In genomic region chr10:17234541-17234940, GRCh38 we compare ENCODE assay signal across 11 cellular contexts. TPM values are rescaled to one million over a fixed set of nuclear protein-coding genes. Genes with fewer than 3 reads are reported as not detected.
DNase-seq lines count a peak whose midpoint lies in the region; ATAC-seq, FAIRE-seq and TF ChIP-seq lines count a peak whose summit lies in the region.
"Had no signal": no experiment of that assay in that cellular context is flagged by ENCODE, and none has a peak within 500 bp of the region (broad histone marks: within the 10 kb centered on the region; RNA-seq: fewer than 3 reads in every experiment).

No MANE protein-coding gene starts in this region.

- peak overlapping the region; percentile 62 for H3K4me3 Mint-ChIP-seq in central memory CD8-positive, alpha-beta T cell
- peak overlapping the region; percentile 53 for H3K4me3 Mint-ChIP-seq in nephron progenitor cell

- in situ Hi-C loops in HepG2 (cut with HindIII; ENCODE audit: extremely low pct_ligation_motif_present, low pct_unique_long_range_greater_than_20kb) = loop anchor here (25.0 kb wide), 1 partner anchor 1372 kb away; the partner anchor contains the start of gene MINDY3

- POLR2A ChIA-PET in HepG2 (lab: Yijun Ruan, JAX) = no interaction called here

- TF ChIP-seq RAD21 in HepG2 (CRISPR knock-in tag; IDR thresholded peaks at IDR 0.05) = no peak

- FAIRE-seq in HepG2 (lab: Jason Lieb, UNC) = no peak
- FAIRE-seq: GM18507 had no signal

- TF ChIP-seq EP300 in HepG2 (IDR thresholded peaks at IDR 0.05; ENCODE audit: low read depth in 2 of 2, low read length in 2 of 2) = no peak
- no peak for TF ChIP-seq EP300 in HepG2 (CRISPR knock-in tag; IDR thresholded peaks at IDR 0.05; ENCODE audit: borderline replicate concordance)

- H3K4me3 ChIP-seq in HepG2 (replicated peaks in 1 of 3; ENCODE audit: insufficient read depth in 1 of 3, low read depth in 2 of 3, low read length in 3 of 3) = no peak overlapping the region
- H3K4me3 ChIP-seq in right lobe of liver = no peak overlapping the region
- H3K4me3 ChIP-seq: body of pancreas had no signal

- H3K9me3 Mint-ChIP-seq in central memory CD8-positive, alpha-beta T cell = no peaks in the 10 kb centered on the region
- H3K9me3 Mint-ChIP-seq in nephron progenitor cell = no peaks in the 10 kb centered on the region

- H3K27ac ChIP-seq in HepG2 (ENCODE audit: extremely low read length, insufficient read depth, low read length) = no peak overlapping the region
- H3K27ac ChIP-seq in right lobe of liver = no peak overlapping the region

- intact Hi-C loops in HepG2 (cut with micrococcal nuclease; ENCODE audit: unreplicated experiment) = no loop called here
- intact Hi-C loops in right lobe of liver (cut with DNase I) = no loop called here

- H3K9ac ChIP-seq in HepG2 (ENCODE audit: insufficient read depth, low read depth, low read length) = no peak overlapping the region

- 84% methylated on average over 5 of the region's 5 CpGs for WGBS in HepG2 (ENCODE audit: low lambda C conversion rate)
- WGBS in right lobe of liver (ENCODE audit: insufficient coverage, low coverage, low lambda C conversion rate, missing lambda C conversion rate) = 76% methylated on average over 5 of the region's 5 CpGs

- H3K27ac Mint-ChIP-seq in central memory CD8-positive, alpha-beta T cell (ENCODE audit: low read depth) = peak overlapping the region; percentile 89
- no peak overlapping the region for H3K27ac Mint-ChIP-seq in nephron progenitor cell

- no peaks in the 10 kb centered on the region for H3K79me2 ChIP-seq in HepG2 (ENCODE audit: insufficient read depth, low read length)

- CTCF ChIA-PET in HepG2 (lab: Yijun Ruan, JAX; ENCODE audit: low intra/inter-chr PET ratio, low total read pairs) = no interaction called here

- H3K4me1 ChIP-seq in HepG2 (ENCODE audit: insufficient read depth, low read length) = 0 out of 2 replicates have a peak, but pooled peaks cover 11% of the 10 kb centered on the region
- peaks cover 0 to 7% (median 0%) of the 10 kb centered on the region in 4 donors for H3K4me1 ChIP-seq in right lobe of liver

- no peak overlapping the region for H2AFZ ChIP-seq in HepG2 (ENCODE audit: low read length)

- DNase-seq in HepG2 (ENCODE audit: low spot score) (no peak), right lobe of liver (no peak), nephron progenitor cell (no peak), DMS 273 treated with DMSO at 0.1 percent for 48 hours (lab: John Stamatoyannopoulos, UW) (no peak), NCI-H1105 treated with DMSO at 0.1 percent for 48 hours (lab: John Stamatoyannopoulos, UW) (no peak)
- no peak for DNase-seq in central memory CD8-positive, alpha-beta T cell (ENCODE audit: low spot score in 2 of 2)
- no peak for DNase-seq in NK-92 treated with Interleukin-12 subunit alpha and Interleukin-12 subunit beta, amount 100 ng/mL, for 24 hours (lab: John Stamatoyannopoulos, UW)
- DNase-seq: body of pancreas, NCI-H1092 had no signal

- H3K36me3 ChIP-seq in HepG2 (replicated peaks in 1 of 2; ENCODE audit: control insufficient read depth in 1 of 2, insufficient read depth in 2 of 2, low read length in 2 of 2) = no peaks in the 10 kb centered on the region
- peaks cover 0 to 40% (median 0%) of the 10 kb centered on the region in 4 donors for H3K36me3 ChIP-seq in right lobe of liver

- H3K4me1 Mint-ChIP-seq in central memory CD8-positive, alpha-beta T cell = peaks cover 54% of the 10 kb centered on the region
- H3K4me1 Mint-ChIP-seq in nephron progenitor cell = peaks cover 36% of the 10 kb centered on the region

- H3K36me3 Mint-ChIP-seq in central memory CD8-positive, alpha-beta T cell (ENCODE audit: insufficient read depth) = peaks cover 93% of the 10 kb centered on the region
- H3K36me3 Mint-ChIP-seq in nephron progenitor cell (ENCODE audit: low read depth) = peaks cover 72% of the 10 kb centered on the region

- no peaks in the 10 kb centered on the region for H4K20me1 ChIP-seq in HepG2 (ENCODE audit: insufficient read depth, low read length)

- no peak for ATAC-seq in HepG2
- no peak for ATAC-seq in right lobe of liver
- no peak for ATAC-seq in central memory CD8-positive, alpha-beta T cell (replicated peaks; ENCODE audit: extremely low read depth, poor library complexity, severe bottlenecking)
- ATAC-seq in GM21360 (IDR thresholded peaks at IDR 0.05; ENCODE audit: unreplicated experiment) = no peak
- ATAC-seq: body of pancreas had no signal

- H3K27me3 Mint-ChIP-seq in central memory CD8-positive, alpha-beta T cell = no peaks in the 10 kb centered on the region
- peaks cover 9% of the 10 kb centered on the region for H3K27me3 Mint-ChIP-seq in nephron progenitor cell (ENCODE audit: low read depth, poor library complexity)

- no peak overlapping the region for H3K4me2 ChIP-seq in HepG2 (ENCODE audit: low read depth, low read length)

- TF ChIP-seq POLR2A in HepG2 (IDR thresholded peaks at IDR 0.05; ENCODE audit: insufficient read depth in 1 of 2, low read depth in 2 of 2, low read length in 2 of 2) (no peak), right lobe of liver (IDR thresholded peaks at IDR 0.05) (no peak)

- TF ChIP-seq CTCF in HepG2 (CRISPR knock-in tag; IDR thresholded peaks at IDR 0.05) = no peak
- TF ChIP-seq CTCF in right lobe of liver (IDR thresholded peaks at IDR 0.05) = no peak
- TF ChIP-seq CTCF in nephron progenitor cell (IDR thresholded peaks at IDR 0.05) = no peak

- no peaks in the 10 kb centered on the region for H3K27me3 ChIP-seq in HepG2 (ENCODE audit: control insufficient read depth in 1 of 2, insufficient read depth in 2 of 2, low read length in 2 of 2)
- peaks cover 0 to 5% of the 10 kb centered on the region in 2 donors for H3K27me3 ChIP-seq in right lobe of liver
- H3K27me3 ChIP-seq: body of pancreas had no signal

- no TSS peak for BruUV-seq in HepG2 (replicated peaks; lab: Mats Ljungman, UMichigan)

- H3K9me3 ChIP-seq in HepG2 (ENCODE audit: low read length) (no peaks in the 10 kb centered on the region), right lobe of liver (no peaks in the 10 kb centered on the region)
- H3K9me3 ChIP-seq: body of pancreas had no signal

TF ChIP-seq in HepG2, 621 proteins besides CTCF, POLR2A, EP300 and RAD21:
- TF ChIP-seq MAFK (conservative IDR thresholded peaks at IDR 0.05 in 1 of 2, IDR thresholded peaks at IDR 0.05 in 1 of 2; ENCODE audit: low read length in 2 of 2) = peak in 1 of 2 experiments; percentile 25; a peak in 1 of 4 replicates
- TF ChIP-seq THAP11 (CRISPR knock-in tag; IDR thresholded peaks at IDR 0.05) = no peak
- peak; percentile 8; the same call in 1 of the 2 replicates for TF ChIP-seq MAFF (IDR thresholded peaks at IDR 0.05; ENCODE audit: low read depth, low read length)
TF ChIP-seq in HepG2: peak in this region for 2.

RNA-seq across cellular contexts. Expression of gene VIM, which starts 6.5 kb away (rescaled TPM):
- not detected in 2 replicates for total RNA-seq in HepG2 (2016; rRNA removed; fragmentation: Illumina TruSeq; extraction: Trizol)
- not detected in 2 replicates for total RNA-seq in HepG2 (2016; cell fraction: cytosol; rRNA removed; fragmentation: Illumina TruSeq; extraction: Trizol; ENCODE audit: low read depth)
- total RNA-seq in HepG2 (2016; cell fraction: insoluble cytoplasmic fraction; rRNA removed; fragmentation: Illumina TruSeq; extraction: Trizol) = not detected in 2 replicates
- not detected in 2 replicates for total RNA-seq in HepG2 (2016; cell fraction: membrane; rRNA removed; fragmentation: Illumina TruSeq; extraction: Trizol)
- not detected in 2 replicates for total RNA-seq in HepG2 (2016; cell fraction: nucleus; rRNA removed; fragmentation: Illumina TruSeq; extraction: Trizol)
- polyA plus RNA-seq in HepG2 (2011; rRNA removed) = not detected in 2 replicates
- 0.04 and 0.12 TPM in 2 replicates for polyA plus RNA-seq in HepG2 (2011; cell fraction: cytosol; rRNA removed)
- polyA plus RNA-seq in HepG2 (2011; cell fraction: nucleus; rRNA removed) = 0.14 and 0.16 TPM in 2 replicates
- polyA plus RNA-seq in HepG2 (2012) = not detected in 2 replicates
- polyA plus RNA-seq in HepG2 (2016; cell fraction: cytosol; fragmentation: Illumina TruSeq; extraction: Trizol; ENCODE audit: low read depth) = not detected in 2 replicates
- polyA plus RNA-seq in HepG2 (2016; cell fraction: insoluble cytoplasmic fraction; fragmentation: Illumina TruSeq; extraction: Trizol; ENCODE audit: low read depth) = not detected in 2 replicates
- not detected in 2 replicates for polyA plus RNA-seq in HepG2 (2016; cell fraction: membrane; fragmentation: Illumina TruSeq; extraction: Trizol; ENCODE audit: low read depth)
- polyA plus RNA-seq in HepG2 (2016; cell fraction: nucleus; fragmentation: Illumina TruSeq; extraction: Trizol; ENCODE audit: insufficient read depth, low read depth) = not detected in 2 replicates
- 0.76 and 313 TPM in 2 replicates for polyA minus RNA-seq in HepG2 (2011; rRNA and poly(A)+ RNA removed; ENCODE audit: low replicate concordance)
- polyA minus RNA-seq in HepG2 (2011; cell fraction: cytosol; rRNA and poly(A)+ RNA removed) = 3.5 and 6.8 TPM in 2 replicates
- 0.87 and 3.2 TPM in 2 replicates for polyA minus RNA-seq in HepG2 (2011; cell fraction: nucleus; rRNA and poly(A)+ RNA removed)
- 100 to 1,000 TPM in 3 of 6 experiments, 10 to 100 TPM in 3; 39.3 to 160 (median 97.4) TPM for total RNA-seq in right lobe of liver

RNA-seq across cellular contexts. Expression of gene TRDMT1, which starts 33.1 kb away (rescaled TPM):
- 3.0 and 6.1 TPM in 2 replicates for total RNA-seq in HepG2 (2016; rRNA removed; fragmentation: Illumina TruSeq; extraction: Trizol)
- 4.0 and 4.8 TPM in 2 replicates for total RNA-seq in HepG2 (2016; cell fraction: cytosol; rRNA removed; fragmentation: Illumina TruSeq; extraction: Trizol; ENCODE audit: low read depth)
- 2.6 and 3.6 TPM in 2 replicates for total RNA-seq in HepG2 (2016; cell fraction: insoluble cytoplasmic fraction; rRNA removed; fragmentation: Illumina TruSeq; extraction: Trizol)
- 1.7 and 2.1 TPM in 2 replicates for total RNA-seq in HepG2 (2016; cell fraction: membrane; rRNA removed; fragmentation: Illumina TruSeq; extraction: Trizol)
- 3.6 and 5.3 TPM in 2 replicates for total RNA-seq in HepG2 (2016; cell fraction: nucleus; rRNA removed; fragmentation: Illumina TruSeq; extraction: Trizol)
- polyA plus RNA-seq in HepG2 (2011; rRNA removed) = 1.3 and 2.0 TPM in 2 replicates
- polyA plus RNA-seq in HepG2 (2011; cell fraction: cytosol; rRNA removed) = 0.54 and 6.3 TPM in 2 replicates
- polyA plus RNA-seq in HepG2 (2011; cell fraction: nucleus; rRNA removed) = 1.00 and 1.2 TPM in 2 replicates
- polyA plus RNA-seq in HepG2 (2012) = 0.95 and 1.5 TPM in 2 replicates
- polyA plus RNA-seq in HepG2 (2016; cell fraction: cytosol; fragmentation: Illumina TruSeq; extraction: Trizol; ENCODE audit: low read depth) = 0.96 and 1.3 TPM in 2 replicates
- polyA plus RNA-seq in HepG2 (2016; cell fraction: insoluble cytoplasmic fraction; fragmentation: Illumina TruSeq; extraction: Trizol; ENCODE audit: low read depth) = 5.6 and 6.4 TPM in 2 replicates
- polyA plus RNA-seq in HepG2 (2016; cell fraction: membrane; fragmentation: Illumina TruSeq; extraction: Trizol; ENCODE audit: low read depth) = 0.78 and 1.4 TPM in 2 replicates
- polyA plus RNA-seq in HepG2 (2016; cell fraction: nucleus; fragmentation: Illumina TruSeq; extraction: Trizol; ENCODE audit: insufficient read depth, low read depth) = 3.1 and 4.0 TPM in 2 replicates
- polyA minus RNA-seq in HepG2 (2011; rRNA and poly(A)+ RNA removed; ENCODE audit: low replicate concordance) = 1.6 and 2.9 TPM in 2 replicates
- 1.6 and 2.6 TPM in 2 replicates for polyA minus RNA-seq in HepG2 (2011; cell fraction: cytosol; rRNA and poly(A)+ RNA removed)
- polyA minus RNA-seq in HepG2 (2011; cell fraction: nucleus; rRNA and poly(A)+ RNA removed) = 8.4 and 10.6 TPM in 2 replicates
- 1 to 10 TPM in 5 of 6 experiments, under 1 TPM in 1; 0.79 to 2.9 (median 1.6) TPM for total RNA-seq in right lobe of liver

Comparison
In these comparisons a context has a peak if more than half of its experiments do, and no peak if none do; other contexts are left out.
1. RNA of gene VIM, which starts 6.5 kb away (total RNA-seq): 39.3 to 160 TPM in right lobe of liver; not detected in HepG2; every median in the first group is over 10 times any median in the second.